In genomic region chr15:85706779-85707518, GRCh38 we compare ENCODE assay signal across 8 cellular contexts.
DNase-seq lines count a peak whose midpoint lies in the region; ATAC-seq and TF ChIP-seq lines count a peak whose summit lies in the region.

No MANE protein-coding gene starts in this region.

- intact Hi-C loops in right cardiac atrium (cut with DNase I) (loop anchor here in 3 of 4 donors (10.0 kb wide), 3 partner anchors 82 to 202 kb away; no protein-coding TSS in a partner anchor), posterior cingulate gyrus (cut with DNase I) (no loop called here), lower leg skin (cut with DNase I; ENCODE audit: low total_unique reads) (no loop called here)

- H3K27me3 ChIP-seq in HL-60 (ENCODE audit: insufficient read depth, poor library complexity, severe bottlenecking) (no peaks in the 10 kb centered on the region), right cardiac atrium (ENCODE audit: control insufficient read depth, insufficient read depth) (no peaks in the 10 kb centered on the region)

- 12% methylated on average over 5 of the region's 5 CpGs for WGBS in right cardiac atrium
- WGBS in lower leg skin, 2 donors, result 57 to 64% methylated on average over 5 of the region's 5 CpGs

- H3K4me3 ChIP-seq in HL-60 (replicated peaks; ENCODE audit: insufficient read depth, low read length) (no peak overlapping the region), right cardiac atrium (ENCODE audit: low read length) (peak overlapping the region; percentile 12), lower leg skin (ENCODE audit: low read depth, poor library complexity, severe bottlenecking) (no peak overlapping the region)

- H3K27ac ChIP-seq in HL-60 (replicated peaks) (0 out of 2 replicates have a peak overlapping the region, but pooled peaks have one; percentile 19), right cardiac atrium (ENCODE audit: low read length) (peak overlapping the region; percentile 98)

- DNase-seq in HL-60 (ENCODE audit: low read depth in 1 of 2, low spot score in 1 of 2), result no peak
- DNase-seq in activated T-helper 1 cell treated with Interleukin-2 at 50 U/mL for 16 hours (ENCODE audit: low read depth), result peak; percentile 24
- DNase-seq in right cardiac atrium, result peak in 2 of 3 donors; percentile 61 to 62
- DNase-seq in stimulated activated naive CD8-positive, alpha-beta T cell treated with anti-CD3 and anti-CD28 coated beads, Interleukin-15, Interleukin-2, amounts not matched to agents 100 U/mL and 50 U/mL, for 24 hours, result peak; percentile 50
- no peak for DNase-seq in posterior cingulate gyrus
- DNase-seq in lower leg skin (ENCODE audit: low spot score in 2 of 2), result no peak
- no peak for DNase-seq in DMS153 treated with DMSO at 0.1 percent for 48 hours (lab: John Stamatoyannopoulos, UW; ENCODE audit: unreplicated experiment)

- no peak for TF ChIP-seq CTCF in HL-60 (IDR thresholded peaks at IDR 0.05; ENCODE audit: insufficient read depth, low read length)
- no peak for TF ChIP-seq CTCF in lower leg skin (IDR thresholded peaks at IDR 0.05)

- ATAC-seq in right cardiac atrium, result peak; percentile 78 to 79
- ATAC-seq in stimulated activated naive CD8-positive, alpha-beta T cell treated with anti-CD3 and anti-CD28 coated beads, Interleukin-15, Interleukin-2, amounts not matched to agents 100 U/mL and 50 U/mL, for 24 hours, result peak; percentile 59

- TF ChIP-seq POLR2A in GM19099 (IDR thresholded peaks at IDR 0.05; ENCODE audit: extremely low read depth, insufficient read length, low read depth), result peak; percentile 50
- TF ChIP-seq POLR2A in lower leg skin (IDR thresholded peaks at IDR 0.05), result no peak

- no peaks in the 10 kb centered on the region for H3K9me3 ChIP-seq in right cardiac atrium (ENCODE audit: control insufficient read depth, low read length)

- H3K4me1 ChIP-seq in right cardiac atrium (ENCODE audit: control insufficient read depth, insufficient read depth, low read length), result peaks cover 20% of the 10 kb centered on the region

Comparison
In these comparisons a context has a peak if more than half of its experiments do, and no peak if none do; other contexts are left out.
1. DNase-seq: peak in activated T-helper 1 cell treated with Interleukin-2 at 50 U/mL for 16 hours (single experiment), right cardiac atrium (2 of 3) and stimulated activated naive CD8-positive, alpha-beta T cell treated with anti-CD3 and anti-CD28 coated beads, Interleukin-15, Interleukin-2, amounts not matched to agents 100 U/mL and 50 U/mL, for 24 hours (single experiment); none in HL-60 (0 of 2), posterior cingulate gyrus (0 of 10), lower leg skin (0 of 2) and DMS153 treated with DMSO at 0.1 percent for 48 hours (single experiment).
2. intact Hi-C loops: an anchor here in right cardiac atrium (10.0 kb wide); none called in posterior cingulate gyrus and lower leg skin.